Comparison of ENCODE assay signal across 1 cellular context in genomic region chr18:2104620-2105462, GRCh38.
TF ChIP-seq lines count a peak whose summit lies in the region.

No MANE protein-coding gene starts in this region.

TF ChIP-seq in K562, 482 proteins besides CTCF, POLR2A, EP300 and RAD21 (continued from another document and continues in another):
- TF ChIP-seq, protein P1, sequence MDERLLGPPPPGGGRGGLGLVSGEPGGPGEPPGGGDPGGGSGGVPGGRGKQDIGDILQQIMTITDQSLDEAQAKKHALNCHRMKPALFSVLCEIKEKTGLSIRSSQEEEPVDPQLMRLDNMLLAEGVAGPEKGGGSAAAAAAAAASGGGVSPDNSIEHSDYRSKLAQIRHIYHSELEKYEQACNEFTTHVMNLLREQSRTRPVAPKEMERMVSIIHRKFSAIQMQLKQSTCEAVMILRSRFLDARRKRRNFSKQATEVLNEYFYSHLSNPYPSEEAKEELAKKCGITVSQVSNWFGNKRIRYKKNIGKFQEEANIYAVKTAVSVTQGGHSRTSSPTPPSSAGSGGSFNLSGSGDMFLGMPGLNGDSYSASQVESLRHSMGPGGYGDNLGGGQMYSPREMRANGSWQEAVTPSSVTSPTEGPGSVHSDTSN (CRISPR knock-in tag; IDR thresholded peaks at IDR 0.05; ENCODE audit: low read depth): no peak
- TF ChIP-seq, protein P1 (tag; conservative IDR thresholded peaks at IDR 0.05; ENCODE audit: low read depth): peak; percentile 36; the same call in 1 of the 2 replicates
- TF ChIP-seq LEF1 (IDR thresholded peaks at IDR 0.05) (no peak), RBM25 (IDR thresholded peaks at IDR 0.05; ENCODE audit: low read depth, low read length, severe bottlenecking) (no peak), SMARCC2 (IDR thresholded peaks at IDR 0.05; ENCODE audit: low read depth) (no peak), ZBTB26 (CRISPR knock-in tag; IDR thresholded peaks at IDR 0.05) (no peak), ETS1 (conservative IDR thresholded peaks at IDR 0.05; ENCODE audit: control insufficient read depth, low read depth, low read length) (no peak), RB1 (IDR thresholded peaks at IDR 0.05; ENCODE audit: low read depth) (peak; percentile 66; the same call in 1 of the 2 replicates), CTBP1 (IDR thresholded peaks at IDR 0.05; ENCODE audit: borderline replicate concordance) (peak; percentile 33; the same call in 1 of the 2 replicates), RBFOX2 (IDR thresholded peaks at IDR 0.05; ENCODE audit: low read depth, low read length) (no peak), ZBTB2 (IDR thresholded peaks at IDR 0.05) (no peak), CHCHD3 (CRISPR knock-in tag; IDR thresholded peaks at IDR 0.05) (no peak), CTCFL (IDR thresholded peaks at IDR 0.05; ENCODE audit: borderline replicate concordance, insufficient read depth, low read depth, low read length, poor library complexity, severe bottlenecking) (peak; percentile 37), ZNF347 (CRISPR knock-in tag; IDR thresholded peaks at IDR 0.05; ENCODE audit: low read depth) (no peak), ZNF740 (CRISPR knock-in tag; IDR thresholded peaks at IDR 0.05) (peak; percentile 99), ZNF740 (tag; IDR thresholded peaks at IDR 0.05) (peak in 1 of 2 experiments; percentile 90; a peak in 2 of 4 replicates), DEAF1 (CRISPR knock-in tag; IDR thresholded peaks at IDR 0.05) (peak; percentile 91), ZNF146 (CRISPR knock-in tag; IDR thresholded peaks at IDR 0.05; ENCODE audit: unreplicated experiment) (no peak), ZBTB11 (CRISPR knock-in tag; IDR thresholded peaks at IDR 0.05) (no peak), JUND (IDR thresholded peaks at IDR 0.05; ENCODE audit: borderline replicate concordance, low read depth, low read length) (no peak), JUND (tag; IDR thresholded peaks at IDR 0.05; ENCODE audit: borderline replicate concordance, low read depth, low read length) (no peak), STAG1 (CRISPR knock-in tag; IDR thresholded peaks at IDR 0.05; ENCODE audit: borderline replicate concordance) (peak; percentile 50; the same call in 1 of the 2 replicates), NEUROD1 (IDR thresholded peaks at IDR 0.05; ENCODE audit: borderline replicate concordance, low read depth, low read length, partially characterized antibody) (no peak), CREB3L1 (IDR thresholded peaks at IDR 0.05; ENCODE audit: borderline replicate concordance, low read depth) (no peak), POLR3G (IDR thresholded peaks at IDR 0.05; ENCODE audit: extremely low read depth, insufficient read length, insufficient replicate concordance) (no peak), ZFP36 (IDR thresholded peaks at IDR 0.05; ENCODE audit: low read depth, low read length, partially characterized antibody) (no peak), SMC3 (conservative IDR thresholded peaks at IDR 0.05; ENCODE audit: insufficient read depth, low read depth, low read length) (peak; percentile 91), ARID2 (IDR thresholded peaks at IDR 0.05) (peak; percentile 52; the same call in 1 of the 2 replicates)
- TF ChIP-seq, protein P2, sequence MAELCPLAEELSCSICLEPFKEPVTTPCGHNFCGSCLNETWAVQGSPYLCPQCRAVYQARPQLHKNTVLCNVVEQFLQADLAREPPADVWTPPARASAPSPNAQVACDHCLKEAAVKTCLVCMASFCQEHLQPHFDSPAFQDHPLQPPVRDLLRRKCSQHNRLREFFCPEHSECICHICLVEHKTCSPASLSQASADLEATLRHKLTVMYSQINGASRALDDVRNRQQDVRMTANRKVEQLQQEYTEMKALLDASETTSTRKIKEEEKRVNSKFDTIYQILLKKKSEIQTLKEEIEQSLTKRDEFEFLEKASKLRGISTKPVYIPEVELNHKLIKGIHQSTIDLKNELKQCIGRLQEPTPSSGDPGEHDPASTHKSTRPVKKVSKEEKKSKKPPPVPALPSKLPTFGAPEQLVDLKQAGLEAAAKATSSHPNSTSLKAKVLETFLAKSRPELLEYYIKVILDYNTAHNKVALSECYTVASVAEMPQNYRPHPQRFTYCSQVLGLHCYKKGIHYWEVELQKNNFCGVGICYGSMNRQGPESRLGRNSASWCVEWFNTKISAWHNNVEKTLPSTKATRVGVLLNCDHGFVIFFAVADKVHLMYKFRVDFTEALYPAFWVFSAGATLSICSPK (IDR thresholded peaks at IDR 0.05; ENCODE audit: borderline replicate concordance): no peak
- TF ChIP-seq, protein P3, sequence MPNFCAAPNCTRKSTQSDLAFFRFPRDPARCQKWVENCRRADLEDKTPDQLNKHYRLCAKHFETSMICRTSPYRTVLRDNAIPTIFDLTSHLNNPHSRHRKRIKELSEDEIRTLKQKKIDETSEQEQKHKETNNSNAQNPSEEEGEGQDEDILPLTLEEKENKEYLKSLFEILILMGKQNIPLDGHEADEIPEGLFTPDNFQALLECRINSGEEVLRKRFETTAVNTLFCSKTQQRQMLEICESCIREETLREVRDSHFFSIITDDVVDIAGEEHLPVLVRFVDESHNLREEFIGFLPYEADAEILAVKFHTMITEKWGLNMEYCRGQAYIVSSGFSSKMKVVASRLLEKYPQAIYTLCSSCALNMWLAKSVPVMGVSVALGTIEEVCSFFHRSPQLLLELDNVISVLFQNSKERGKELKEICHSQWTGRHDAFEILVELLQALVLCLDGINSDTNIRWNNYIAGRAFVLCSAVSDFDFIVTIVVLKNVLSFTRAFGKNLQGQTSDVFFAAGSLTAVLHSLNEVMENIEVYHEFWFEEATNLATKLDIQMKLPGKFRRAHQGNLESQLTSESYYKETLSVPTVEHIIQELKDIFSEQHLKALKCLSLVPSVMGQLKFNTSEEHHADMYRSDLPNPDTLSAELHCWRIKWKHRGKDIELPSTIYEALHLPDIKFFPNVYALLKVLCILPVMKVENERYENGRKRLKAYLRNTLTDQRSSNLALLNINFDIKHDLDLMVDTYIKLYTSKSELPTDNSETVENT (CRISPR knock-in tag; IDR thresholded peaks at IDR 0.05): no peak
